In the genomic region with DNA sequence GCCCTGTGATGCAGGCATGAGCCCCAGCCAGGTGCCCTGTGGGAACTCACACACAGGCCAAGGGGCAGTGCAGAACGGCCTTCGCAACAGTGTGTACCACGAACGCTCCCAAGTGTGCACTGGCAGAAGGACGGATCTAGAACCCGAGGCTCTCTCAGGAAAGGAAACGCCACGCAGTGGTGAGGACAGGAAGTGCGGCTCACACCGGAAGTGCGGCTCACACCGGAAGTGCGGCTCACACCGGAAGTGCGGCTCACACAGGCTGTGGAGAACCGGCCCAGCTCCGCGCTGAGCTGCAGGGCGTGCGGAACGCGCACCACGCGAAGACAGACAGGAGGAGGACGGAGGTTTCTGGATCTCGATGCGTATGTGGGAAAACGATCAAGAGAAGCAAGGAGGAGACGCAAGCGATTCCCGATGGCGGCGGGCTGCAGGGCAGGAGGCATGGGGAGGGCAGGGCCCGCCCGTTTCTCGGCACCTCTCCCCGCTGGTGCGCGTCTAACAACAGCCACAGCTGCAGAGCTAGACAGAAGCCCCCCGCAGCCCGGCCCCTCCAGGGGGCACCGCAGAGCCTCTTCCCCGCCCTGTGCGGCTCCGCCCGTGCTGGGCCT, we compare ENCODE assay signal across 13 cellular contexts. TPM values are rescaled to one million over a fixed set of nuclear protein-coding genes. Genes with fewer than 3 reads are reported as not detected.
DNase-seq lines count a peak whose midpoint lies in the region; ATAC-seq, FAIRE-seq and TF ChIP-seq lines count a peak whose summit lies in the region.
"Had no signal": no experiment of that assay in that cellular context is flagged by ENCODE, and none has a peak within 500 bp of the region (broad histone marks: within the 10 kb centered on the region; RNA-seq: fewer than 3 reads in every experiment).

No MANE protein-coding gene starts in this region.

- dilution Hi-C loops in keratinocyte (cut with MboI; ENCODE audit: extremely low pct_ligation_motif_present, low sequenced_read_pairs): no loop called here

- no peak for ATAC-seq in T-cell (replicated peaks in 1 of 4)
- ATAC-seq in HG03432 (IDR thresholded peaks at IDR 0.05; ENCODE audit: unreplicated experiment): no peak

- no peaks in the 10 kb centered on the region for H4K20me1 ChIP-seq in keratinocyte (ENCODE audit: control insufficient read depth, extremely low read depth, insufficient read depth, low read length)

- H3K36me3 ChIP-seq in BE2C (no peaks in the 10 kb centered on the region), keratinocyte (ENCODE audit: control insufficient read depth in 2 of 2, extremely low read depth in 1 of 2, insufficient read depth in 2 of 2, low read length in 2 of 2) (no peaks in the 10 kb centered on the region)

- no peaks in the 10 kb centered on the region for H3K9me1 ChIP-seq in keratinocyte (ENCODE audit: control insufficient read depth, extremely low read depth, insufficient read depth, low read length)

- H3K4me1 ChIP-seq in BE2C: no peaks in the 10 kb centered on the region
- H3K4me1 ChIP-seq in keratinocyte (ENCODE audit: control insufficient read depth, extremely low read depth, insufficient read depth, low read length): peaks cover 2% of the 10 kb centered on the region

- DNase-seq in BE2C (no peak), ELR (ENCODE audit: low read depth) (peak; percentile 12), T-cell (peak in 1 of 34 experiments; percentile 6), keratinocyte (ENCODE audit: low read depth, low spot score) (no peak), NCI-H1092 treated with DMSO at 0.1 percent for 48 hours (lab: John Stamatoyannopoulos, UW) (no peak)
- DNase-seq in effector CD4-positive, alpha-beta T cell: no peak
- DNase-seq: activated B cell treated with CpG ODN at 0.5 μM for 24 hours, DMS79, hypothalamus had no signal

- H3K9ac ChIP-seq in keratinocyte (ENCODE audit: control insufficient read depth, extremely low read depth, insufficient read depth, low read length): no peak overlapping the region
- H3K9ac ChIP-seq: KMS-11 had no signal

- FAIRE-seq in keratinocyte (lab: Jason Lieb, UNC): no peak
- FAIRE-seq: endometrium had no signal

- H3K27me3 ChIP-seq in BE2C: peaks cover 5% of the 10 kb centered on the region
- no peaks in the 10 kb centered on the region for H3K27me3 ChIP-seq in keratinocyte (ENCODE audit: control insufficient read depth, extremely low read depth, insufficient read depth, low read length)

- no peak overlapping the region for H3K27ac ChIP-seq in keratinocyte (ENCODE audit: control insufficient read depth, insufficient read depth, low read length)
- H3K27ac ChIP-seq: KMS-11 had no signal

- H3K9me3 ChIP-seq in BE2C (no peaks in the 10 kb centered on the region), keratinocyte (ENCODE audit: control insufficient read depth, low read depth, low read length) (no peaks in the 10 kb centered on the region)

- H3K4me3 ChIP-seq in BE2C (ENCODE audit: low read depth, low read length) (no peak overlapping the region), keratinocyte (ENCODE audit: control insufficient read depth in 2 of 3, extremely low read depth in 1 of 3, insufficient read depth in 2 of 3, low read depth in 1 of 3, low read length in 3 of 3) (no peak overlapping the region)

- CTCF ChIA-PET in T-cell (lab: Charles Lee): no interaction called here

- no peak overlapping the region for H3K4me3 Mint-ChIP-seq in T-cell
- H3K4me3 Mint-ChIP-seq: activated B cell treated with CpG ODN at 0.5 μM for 24 hours had no signal

- POLR2A ChIA-PET in T-cell (lab: Charles Lee): no interaction called here

- peak overlapping the region; percentile 58 to 63 for H3K27ac Mint-ChIP-seq in T-cell
- H3K27ac Mint-ChIP-seq: activated B cell treated with CpG ODN at 0.5 μM for 24 hours had no signal

- H3K79me2 ChIP-seq in keratinocyte (ENCODE audit: control insufficient read depth, insufficient read depth, low read length): no peaks in the 10 kb centered on the region

- peaks cover 0 to 4% (median 0%) of the 10 kb centered on the region in 3 donors for H3K9me3 Mint-ChIP-seq in T-cell

- peak; percentile 22 for TF ChIP-seq CTCF in BE2C (IDR thresholded peaks at IDR 0.05; ENCODE audit: low read depth, low read length)
- TF ChIP-seq CTCF in keratinocyte (optimal IDR thresholded peaks at IDR 0.05 in 1 of 3, IDR thresholded peaks at IDR 0.05 in 1 of 3, conservative IDR thresholded peaks at IDR 0.05 in 1 of 3; ENCODE audit: extremely low read depth in 1 of 3, insufficient read depth in 2 of 3, low read length in 3 of 3): peak in 2 of 3 experiments; percentile 9 to 14

- H3K4me2 ChIP-seq in keratinocyte (ENCODE audit: control insufficient read depth, extremely low read depth, insufficient read depth, low read depth, low read length): no peak overlapping the region
- H3K4me2 ChIP-seq: KMS-11 had no signal

- H3K36me3 Mint-ChIP-seq in T-cell: no peaks in the 10 kb centered on the region

- peaks cover 0 to 5% (median 4%) of the 10 kb centered on the region in 3 donors for H3K4me1 Mint-ChIP-seq in T-cell
- H3K4me1 Mint-ChIP-seq: activated B cell treated with CpG ODN at 0.5 μM for 24 hours had no signal

- H3K27me3 Mint-ChIP-seq in T-cell: peaks cover 11 to 22% of the 10 kb centered on the region in 2 donors

- no peak overlapping the region for H2AFZ ChIP-seq in keratinocyte (ENCODE audit: control insufficient read depth, low read length)

RNA-seq across cellular contexts. Expression of gene TMEM52, which starts 35.9 kb away (rescaled TPM):
- 1.0 TPM for polyA plus RNA-seq in BE2C (2012; ENCODE audit: insufficient read depth, insufficient read length, low read depth)
- total RNA-seq in T-cell: under 1 TPM in 3 of 5 donors, not detected in 2; 0.28 to 0.93 (median 0.69) TPM
- 0.10 to 0.35 TPM (median 0.10 TPM) in 3 replicates for polyA plus RNA-seq in keratinocyte
- polyA plus RNA-seq in keratinocyte (2011; ENCODE audit: low read depth): not detected
- 0.14 and 0.17 TPM in 2 replicates for polyA plus RNA-seq in keratinocyte (2011; cell fraction: cytosol; rRNA removed)
- polyA plus RNA-seq in keratinocyte (2011; cell fraction: nucleus; rRNA removed): 0.18 and 0.41 TPM in 2 replicates
- 0.17 and 0.31 TPM in 2 replicates for polyA plus RNA-seq in keratinocyte (2012; ENCODE audit: low replicate concordance)
- 2.0 TPM in 1 of 3 replicates, not detected in the others for polyA minus RNA-seq in keratinocyte
- polyA minus RNA-seq in keratinocyte (2011; cell fraction: cytosol; rRNA and poly(A)+ RNA removed): not detected
- not detected in 2 replicates for polyA minus RNA-seq in keratinocyte (2011; cell fraction: nucleus; rRNA and poly(A)+ RNA removed)
- total RNA-seq: ureter had no signal

RNA-seq across cellular contexts. Expression of gene CALML6, which starts 39.9 kb away (rescaled TPM):
- 0.39 TPM for polyA plus RNA-seq in BE2C (2012; ENCODE audit: insufficient read depth, insufficient read length, low read depth)
- total RNA-seq in T-cell: 1 to 10 TPM in 3 of 5 donors, under 1 TPM in 2; 0.82 to 1.3 (median 1.1) TPM
- 0.08 to 0.45 TPM in 2 of 3 replicates, not detected in the other for polyA plus RNA-seq in keratinocyte
- 0.26 TPM for polyA plus RNA-seq in keratinocyte (2011; ENCODE audit: low read depth)
- not detected in 2 replicates for polyA plus RNA-seq in keratinocyte (2011; cell fraction: cytosol; rRNA removed)
- polyA plus RNA-seq in keratinocyte (2011; cell fraction: nucleus; rRNA removed): 2.6 and 3.3 TPM in 2 replicates
- 0.11 and 0.71 TPM in 2 replicates for polyA plus RNA-seq in keratinocyte (2012; ENCODE audit: low replicate concordance)
- polyA minus RNA-seq in keratinocyte: 0.36 TPM in 1 of 3 replicates, not detected in the others
- polyA minus RNA-seq in keratinocyte (2011; cell fraction: cytosol; rRNA and poly(A)+ RNA removed): not detected
- polyA minus RNA-seq in keratinocyte (2011; cell fraction: nucleus; rRNA and poly(A)+ RNA removed): 0.62 TPM in 1 of 2 replicates, not detected in the other

RNA-seq across cellular contexts. Expression of gene CFAP74, which starts 48.6 kb away (rescaled TPM):
- polyA plus RNA-seq in BE2C (2012; ENCODE audit: insufficient read depth, insufficient read length, low read depth): 0.23 TPM
- total RNA-seq in T-cell: not detected
- not detected in 3 replicates for polyA plus RNA-seq in keratinocyte
- polyA plus RNA-seq in keratinocyte (2011; ENCODE audit: low read depth): not detected
- polyA plus RNA-seq in keratinocyte (2011; cell fraction: cytosol; rRNA removed): not detected in 2 replicates
- 0.04 TPM in 1 of 2 replicates, not detected in the other for polyA plus RNA-seq in keratinocyte (2011; cell fraction: nucleus; rRNA removed)
- not detected in 2 replicates for polyA plus RNA-seq in keratinocyte (2012; ENCODE audit: low replicate concordance)
- polyA minus RNA-seq in keratinocyte: not detected in 3 replicates
- polyA minus RNA-seq in keratinocyte (2011; cell fraction: cytosol; rRNA and poly(A)+ RNA removed): not detected
- polyA minus RNA-seq in keratinocyte (2011; cell fraction: nucleus; rRNA and poly(A)+ RNA removed): not detected in 2 replicates
- total RNA-seq: activated B cell treated with CpG ODN at 0.5 μM for 24 hours had no signal
